ENCODE assay signal across 1 cellular context in genomic region chr7:66099551-66100407, GRCh38.
TF ChIP-seq lines count a peak whose summit lies in the region.

No MANE protein-coding gene starts in this region.

TF ChIP-seq in K562, 482 proteins besides CTCF, POLR2A, EP300 and RAD21 (continued from another document):
- TF ChIP-seq UBTF (IDR thresholded peaks at IDR 0.05; ENCODE audit: borderline replicate concordance in 1 of 2, low read depth in 2 of 2, low read length in 2 of 2) (peak in 1 of 2 experiments; percentile 16; a peak in 1 of 4 replicates), CBFA2T3 (IDR thresholded peaks at IDR 0.05) (peak; percentile 40; the same call in 1 of the 2 replicates), TBP (optimal IDR thresholded peaks at IDR 0.05; ENCODE audit: low read depth, low read length) (no peak), NR3C1 (CRISPR knock-in tag; IDR thresholded peaks at IDR 0.05) (no peak), POLR2H (tag; IDR thresholded peaks at IDR 0.05; ENCODE audit: low read depth) (no peak), PKNOX1 (IDR thresholded peaks at IDR 0.05) (peak; percentile 77), ELF1 (tag; IDR thresholded peaks at IDR 0.05) (peak; percentile 28; the same call in 1 of the 2 replicates), GABPB1 (CRISPR knock-in tag; IDR thresholded peaks at IDR 0.05) (0 out of 2 replicates have a peak, but pooled peaks have one; percentile 15), ADNP (tag; IDR thresholded peaks at IDR 0.05) (no peak), HNRNPH1 (optimal IDR thresholded peaks at IDR 0.05; ENCODE audit: low read depth, low read length) (no peak), TAF7 (tag; IDR thresholded peaks at IDR 0.05) (0 out of 2 replicates have a peak, but pooled peaks have one; percentile 26), ARNT (IDR thresholded peaks at IDR 0.05) (peak; percentile 66 to 81; a peak in 1 of 4 replicates), ZBTB33 (CRISPR knock-in tag; IDR thresholded peaks at IDR 0.05) (peak; percentile 32; the same call in 1 of the 2 replicates), SIN3A (IDR thresholded peaks at IDR 0.05; ENCODE audit: borderline replicate concordance in 2 of 2, control insufficient read depth in 1 of 2, low read depth in 2 of 2, low read length in 2 of 2) (peak in 1 of 2 experiments; percentile 18; a peak in 1 of 4 replicates), SMC3 (conservative IDR thresholded peaks at IDR 0.05; ENCODE audit: insufficient read depth, low read depth, low read length) (no peak), CCAR2 (IDR thresholded peaks at IDR 0.05; ENCODE audit: low read depth, low read length) (peak; percentile 67; the same call in 1 of the 2 replicates), E2F5 (CRISPR knock-in tag; IDR thresholded peaks at IDR 0.05) (no peak), PHF20 (IDR thresholded peaks at IDR 0.05; ENCODE audit: partially characterized antibody) (peak; percentile 87), BACH1 (tag; IDR thresholded peaks at IDR 0.05) (no peak), ZBTB40 (IDR thresholded peaks at IDR 0.05) (peak; percentile 63; the same call in 1 of the 2 replicates), ZBTB40 (CRISPR knock-in tag; IDR thresholded peaks at IDR 0.05) (no peak), FOXM1 (IDR thresholded peaks at IDR 0.05; ENCODE audit: low read depth) (no peak), FOXM1 (CRISPR knock-in tag; IDR thresholded peaks at IDR 0.05; ENCODE audit: low read depth) (no peak), CTBP1 (IDR thresholded peaks at IDR 0.05; ENCODE audit: borderline replicate concordance) (peak; percentile 87; the same call in 1 of the 2 replicates), DIDO1 (tag; IDR thresholded peaks at IDR 0.05; ENCODE audit: low read depth) (no peak), PTBP1 (IDR thresholded peaks at IDR 0.05; ENCODE audit: low read depth, low read length) (0 out of 2 replicates have a peak, but pooled peaks have one; percentile 53), RBBP5 (IDR thresholded peaks at IDR 0.05; ENCODE audit: borderline replicate concordance, insufficient read depth, low read length, poor library complexity, severe bottlenecking) (no peak), AFF1 (IDR thresholded peaks at IDR 0.05; ENCODE audit: low read depth in 1 of 2, partially characterized antibody in 2 of 2) (peak; percentile 54 to 74), U2AF1 (optimal IDR thresholded peaks at IDR 0.05; ENCODE audit: low read depth, low read length) (no peak), ELF2 (CRISPR knock-in tag; IDR thresholded peaks at IDR 0.05) (no peak), E2F8 (IDR thresholded peaks at IDR 0.05; ENCODE audit: low read depth, partially characterized antibody) (peak; percentile 42), ZNF23 (CRISPR knock-in tag; IDR thresholded peaks at IDR 0.05) (no peak), CGGBP1 (CRISPR knock-in tag; IDR thresholded peaks at IDR 0.05) (no peak), CREB1 (IDR thresholded peaks at IDR 0.05) (no peak), CREB1 (CRISPR knock-in tag; IDR thresholded peaks at IDR 0.05) (no peak)
